ENCODE assay signal across 19 cellular contexts in the genomic region with DNA sequence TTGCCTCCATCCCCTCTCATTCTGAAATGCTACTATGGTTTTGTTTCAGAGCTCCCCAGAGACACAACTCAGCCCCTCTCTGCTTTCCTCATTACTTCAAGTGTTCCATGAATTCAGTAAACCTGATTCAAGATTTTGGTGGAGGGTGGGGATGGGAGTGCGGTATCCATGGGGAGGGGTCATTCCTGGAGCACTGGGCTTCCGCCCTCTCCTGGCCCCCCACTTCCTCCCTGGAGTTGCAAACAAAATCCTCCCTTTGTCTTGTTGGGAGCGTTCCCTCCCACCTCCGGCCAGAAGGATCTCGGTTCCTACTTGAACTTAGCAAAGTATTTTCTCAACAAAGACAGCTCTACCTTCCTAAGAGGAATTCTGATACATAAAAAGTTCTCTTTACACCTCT.
DNase-seq lines count a peak whose midpoint lies in the region; ATAC-seq and TF ChIP-seq lines count a peak whose summit lies in the region.
"Had no signal": no experiment of that assay in that cellular context is flagged by ENCODE, and none has a peak within 500 bp of the region (broad histone marks: within the 10 kb centered on the region; RNA-seq: fewer than 3 reads in every experiment).

No MANE protein-coding gene starts in this region.

- no peak overlapping the region for H3K27ac Mint-ChIP-seq in activated naive CD8-positive, alpha-beta T cell
- H3K27ac Mint-ChIP-seq in activated naive CD8-positive, alpha-beta T cell treated with anti-CD3 and anti-CD28 coated beads, Interleukin-2, amount 50 U/mL, for 24 hours = no peak overlapping the region
- H3K27ac Mint-ChIP-seq in glutamatergic neuron (ENCODE audit: unreplicated experiment) (peak overlapping the region; percentile 48), neural crest cell (ENCODE audit: unreplicated experiment) (no peak overlapping the region)
- no peak overlapping the region for H3K27ac Mint-ChIP-seq in T-helper 2 cell treated with Interferon-gamma antibody and Interleukin-4, amounts not matched to agents 5 μg/mL and 100 μg/mL, for 36 hours

- no peaks in the 10 kb centered on the region for H3K9me3 Mint-ChIP-seq in activated naive CD8-positive, alpha-beta T cell (ENCODE audit: low read depth)
- no peaks in the 10 kb centered on the region for H3K9me3 Mint-ChIP-seq in activated naive CD8-positive, alpha-beta T cell treated with anti-CD3 and anti-CD28 coated beads, Interleukin-2, amount 50 U/mL, for 24 hours
- peaks cover 2% of the 10 kb centered on the region for H3K9me3 Mint-ChIP-seq in glutamatergic neuron (ENCODE audit: unreplicated experiment)
- H3K9me3 Mint-ChIP-seq in neural crest cell = peaks cover 3% of the 10 kb centered on the region
- no peaks in the 10 kb centered on the region for H3K9me3 Mint-ChIP-seq in T-helper 2 cell treated with Interferon-gamma antibody and Interleukin-4, amounts not matched to agents 5 μg/mL and 100 μg/mL, for 36 hours
- H3K9me3 Mint-ChIP-seq: activated naive CD4-positive, alpha-beta T cell treated with anti-CD3 and anti-CD28 coated beads, Interleukin-2, amount 50 U/mL, for 72 hours had no signal

- intact Hi-C loops in upper lobe of right lung (cut with DNase I) = no loop called here

- DNase-seq in activated naive CD8-positive, alpha-beta T cell treated with anti-CD3 and anti-CD28 coated beads, Interleukin-2, amount 50 U/mL, for 24 hours = no peak
- DNase-seq in glutamatergic neuron = no peak
- no peak for DNase-seq in neural crest cell (ENCODE audit: low read depth, low spot score)
- no peak for DNase-seq in upper lobe of right lung
- no peak for DNase-seq in T-helper 2 cell treated with Interferon-gamma antibody and Interleukin-4, amounts not matched to agents 5 μg/mL and 100 μg/mL, for 36 hours (ENCODE audit: low spot score)
- DNase-seq in DMS79 treated with DMSO at 0.1 percent for 48 hours (lab: John Stamatoyannopoulos, UW) = no peak
- DNase-seq in NCI-H1092 treated with DMSO at 0.1 percent for 48 hours (lab: John Stamatoyannopoulos, UW) = no peak
- DNase-seq: activated CD4-positive, CD25-positive, alpha-beta regulatory T cell; Calu3; cerebellar nuclear complex; effector CD8-positive, alpha-beta T cell; NCI-H1048; NCI-H2029 treated with DMSO at 0.1 percent for 48 hours; ovary; T1000 had no signal

- H3K4me1 ChIP-seq in upper lobe of right lung = peaks cover 18% of the 10 kb centered on the region

- peak overlapping the region; percentile 65 for H3K27ac ChIP-seq in upper lobe of right lung
- H3K27ac ChIP-seq: ovary had no signal

- H3K27me3 ChIP-seq in upper lobe of right lung = no peaks in the 10 kb centered on the region
- H3K27me3 ChIP-seq: ovary had no signal

- TF ChIP-seq CTCF in glutamatergic neuron (IDR thresholded peaks at IDR 0.05; ENCODE audit: partially characterized antibody, unreplicated experiment) (no peak), neural crest cell (conservative IDR thresholded peaks at IDR 0.05) (no peak), upper lobe of right lung (IDR thresholded peaks at IDR 0.05) (no peak)

- peaks cover 16% of the 10 kb centered on the region for H3K4me1 Mint-ChIP-seq in activated naive CD8-positive, alpha-beta T cell (ENCODE audit: low read depth)
- H3K4me1 Mint-ChIP-seq in activated naive CD8-positive, alpha-beta T cell treated with anti-CD3 and anti-CD28 coated beads, Interleukin-2, amount 50 U/mL, for 24 hours = peaks cover 13% of the 10 kb centered on the region
- peaks cover 6% of the 10 kb centered on the region for H3K4me1 Mint-ChIP-seq in glutamatergic neuron (ENCODE audit: low read depth, unreplicated experiment)
- H3K4me1 Mint-ChIP-seq in neural crest cell = peaks cover 18% of the 10 kb centered on the region
- H3K4me1 Mint-ChIP-seq in T-helper 2 cell treated with Interferon-gamma antibody and Interleukin-4, amounts not matched to agents 5 μg/mL and 100 μg/mL, for 36 hours (ENCODE audit: low read depth) = peaks cover 8% of the 10 kb centered on the region

- H3K27me3 Mint-ChIP-seq in activated naive CD8-positive, alpha-beta T cell = no peaks in the 10 kb centered on the region
- H3K27me3 Mint-ChIP-seq in activated naive CD8-positive, alpha-beta T cell treated with anti-CD3 and anti-CD28 coated beads, Interleukin-2, amount 50 U/mL, for 24 hours = peaks cover 2% of the 10 kb centered on the region
- peaks cover 4% of the 10 kb centered on the region for H3K27me3 Mint-ChIP-seq in glutamatergic neuron (ENCODE audit: unreplicated experiment)
- no peaks in the 10 kb centered on the region for H3K27me3 Mint-ChIP-seq in neural crest cell (ENCODE audit: low read depth)
- H3K27me3 Mint-ChIP-seq in T-helper 2 cell treated with Interferon-gamma antibody and Interleukin-4, amounts not matched to agents 5 μg/mL and 100 μg/mL, for 36 hours (ENCODE audit: low read depth) = peaks cover 4% of the 10 kb centered on the region

- ATAC-seq in activated naive CD8-positive, alpha-beta T cell treated with anti-CD3 and anti-CD28 coated beads, Interleukin-2, amount 50 U/mL, for 24 hours = no peak
- ATAC-seq in upper lobe of right lung = no peak
- ATAC-seq: activated naive CD4-positive, alpha-beta T cell treated with anti-CD3 and anti-CD28 coated beads, Interleukin-2, amount 50 U/mL, for 72 hours; HCT116; Panc1 had no signal

- no peaks in the 10 kb centered on the region for H3K36me3 Mint-ChIP-seq in activated naive CD8-positive, alpha-beta T cell
- no peaks in the 10 kb centered on the region for H3K36me3 Mint-ChIP-seq in activated naive CD8-positive, alpha-beta T cell treated with anti-CD3 and anti-CD28 coated beads, Interleukin-2, amount 50 U/mL, for 24 hours (ENCODE audit: low read depth)
- H3K36me3 Mint-ChIP-seq in glutamatergic neuron (ENCODE audit: unreplicated experiment) (no peaks in the 10 kb centered on the region), neural crest cell (ENCODE audit: low read depth) (no peaks in the 10 kb centered on the region)
- peaks cover 2% of the 10 kb centered on the region for H3K36me3 Mint-ChIP-seq in T-helper 2 cell treated with Interferon-gamma antibody and Interleukin-4, amounts not matched to agents 5 μg/mL and 100 μg/mL, for 36 hours (ENCODE audit: low read depth)
- H3K36me3 Mint-ChIP-seq: activated naive CD4-positive, alpha-beta T cell treated with anti-CD3 and anti-CD28 coated beads, Interleukin-2, amount 50 U/mL, for 72 hours had no signal

- no peaks in the 10 kb centered on the region for H3K36me3 ChIP-seq in upper lobe of right lung
- H3K36me3 ChIP-seq: ovary had no signal

- H3K4me3 ChIP-seq in upper lobe of right lung = no peak overlapping the region
- H3K4me3 ChIP-seq: ovary had no signal

- H3K4me3 Mint-ChIP-seq in activated naive CD8-positive, alpha-beta T cell = peak overlapping the region; percentile 13
- H3K4me3 Mint-ChIP-seq in activated naive CD8-positive, alpha-beta T cell treated with anti-CD3 and anti-CD28 coated beads, Interleukin-2, amount 50 U/mL, for 24 hours = no peak overlapping the region
- H3K4me3 Mint-ChIP-seq in glutamatergic neuron (ENCODE audit: unreplicated experiment) (no peak overlapping the region), neural crest cell (peak overlapping the region; percentile 54)
- H3K4me3 Mint-ChIP-seq in T-helper 2 cell treated with Interferon-gamma antibody and Interleukin-4, amounts not matched to agents 5 μg/mL and 100 μg/mL, for 36 hours = no peak overlapping the region

- H3K9me3 ChIP-seq in upper lobe of right lung = no peaks in the 10 kb centered on the region
- H3K9me3 ChIP-seq: ovary had no signal

Comparison
In these comparisons a context has a peak if more than half of its experiments do, and no peak if none do; other contexts are left out.
1. H3K4me3 Mint-ChIP-seq: peak in activated naive CD8-positive, alpha-beta T cell (single experiment) and neural crest cell (single experiment); none in activated naive CD8-positive, alpha-beta T cell treated with anti-CD3 and anti-CD28 coated beads, Interleukin-2, amount 50 U/mL, for 24 hours (single experiment), glutamatergic neuron (single experiment) and T-helper 2 cell treated with Interferon-gamma antibody and Interleukin-4, amounts not matched to agents 5 μg/mL and 100 μg/mL, for 36 hours (single experiment).